In genomic region chr2:240286596-240286995, GRCh38 we compare ENCODE assay signal across 18 cellular contexts.
A peak's percentile ranks its signal among the peaks of the same experiment; 100 is the strongest.
DNase-seq lines count a peak whose midpoint lies in the region; TF ChIP-seq lines count a peak whose summit lies in the region.
"Had no signal": no experiment of that assay in that cellular context is flagged by ENCODE, and none has a peak within 500 bp of the region (broad histone marks: within the 10 kb centered on the region; RNA-seq: fewer than 3 reads in every experiment).

No MANE protein-coding gene starts in this region.

- H3K27ac ChIP-seq in left ventricle myocardium inferior (replicated peaks) (peak overlapping the region; percentile 27), neuronal stem cell (replicated peaks; ENCODE audit: low read length) (no peak overlapping the region)
- H3K27ac ChIP-seq: SK-N-MC had no signal

- no peak overlapping the region for H3K14ac ChIP-seq in neuronal stem cell (ENCODE audit: low read length)

- H3K9ac ChIP-seq in neuronal stem cell (ENCODE audit: low read depth, low read length, poor library complexity): no peak overlapping the region

- H3K27me3 Mint-ChIP-seq in HFFc6 (ENCODE audit: insufficient read depth): peaks cover 39% of the 10 kb centered on the region
- H3K27me3 Mint-ChIP-seq: B cell; CD4-positive, CD25-positive, alpha-beta regulatory T cell had no signal

- H2BK120ac ChIP-seq in neuronal stem cell (ENCODE audit: low read depth, low read length): no peak overlapping the region

- TF ChIP-seq CTCF in left ventricle myocardium inferior (IDR thresholded peaks at IDR 0.05; ENCODE audit: borderline replicate concordance) (no peak), HFFc6 (IDR thresholded peaks at IDR 0.05) (no peak)

- H2AK5ac ChIP-seq in neuronal stem cell (ENCODE audit: low read depth, low read length): no peak overlapping the region

- peak overlapping the region; percentile 78 for H2BK5ac ChIP-seq in neuronal stem cell (ENCODE audit: low read length)

- no peak overlapping the region for H3K18ac ChIP-seq in neuronal stem cell (ENCODE audit: low read length)

- no peaks in the 10 kb centered on the region for H3K9me3 ChIP-seq in left ventricle myocardium inferior (replicated peaks)
- peaks cover 0 to 5% of the 10 kb centered on the region in 2 donors for H3K9me3 ChIP-seq in neuronal stem cell (replicated peaks in 1 of 2; ENCODE audit: control insufficient read depth in 2 of 2, insufficient read depth in 1 of 2, low read depth in 1 of 2, low read length in 2 of 2)
- H3K9me3 ChIP-seq: Caco-2 had no signal

- H3K27ac Mint-ChIP-seq in HFFc6: no peak overlapping the region
- H3K27ac Mint-ChIP-seq: B cell; CD4-positive, CD25-positive, alpha-beta regulatory T cell; IgD-negative memory B cell had no signal

- no peak overlapping the region for H3K4me2 ChIP-seq in neuronal stem cell (ENCODE audit: insufficient read depth, low read length, poor library complexity, severe bottlenecking)

- H4K91ac ChIP-seq in neuronal stem cell (ENCODE audit: low read depth, low read length, poor library complexity): no peak overlapping the region

- H4K8ac ChIP-seq in neuronal stem cell (ENCODE audit: low read depth, low read length): no peak overlapping the region

- no peaks in the 10 kb centered on the region for H3K79me1 ChIP-seq in neuronal stem cell (ENCODE audit: low read depth, low read length)

- no peak overlapping the region for H3K4ac ChIP-seq in neuronal stem cell (ENCODE audit: low read length)

- no peak overlapping the region for H3K23ac ChIP-seq in neuronal stem cell (ENCODE audit: low read depth, low read length, poor library complexity)

- 0 out of 2 replicates have a peak, but pooled peaks cover 3% of the 10 kb centered on the region for H3K36me3 Mint-ChIP-seq in HFFc6 (ENCODE audit: low read depth)
- H3K36me3 Mint-ChIP-seq: CD4-positive, CD25-positive, alpha-beta regulatory T cell had no signal

- H3K27me3 ChIP-seq in H7 (ENCODE audit: control insufficient read depth, insufficient read depth, low read length) (no peaks in the 10 kb centered on the region), left ventricle myocardium inferior (ENCODE audit: low read depth) (no peaks in the 10 kb centered on the region), neuronal stem cell (ENCODE audit: control insufficient read depth in 3 of 3, insufficient read depth in 3 of 3, low read depth in 1 of 3, low read length in 3 of 3) (no peaks in the 10 kb centered on the region)

- no peak overlapping the region for H3K4me3 Mint-ChIP-seq in HFFc6
- H3K4me3 Mint-ChIP-seq: B cell; CD4-positive, CD25-positive, alpha-beta regulatory T cell; IgD-negative memory B cell had no signal

- no peaks in the 10 kb centered on the region for H3K36me3 ChIP-seq in H7 (replicated peaks; ENCODE audit: control insufficient read depth, insufficient read depth, low read length)
- H3K36me3 ChIP-seq in left ventricle myocardium inferior: no peaks in the 10 kb centered on the region
- H3K36me3 ChIP-seq in neuronal stem cell (replicated peaks in 1 of 2; ENCODE audit: control insufficient read depth in 2 of 2, insufficient read depth in 2 of 2, low read length in 2 of 2): no peaks in the 10 kb centered on the region

- peak; percentile 22 for DNase-seq in H7
- peak; percentile 48 for DNase-seq in NCI-H1694 (lab: John Stamatoyannopoulos, UW)
- no peak for DNase-seq in left ventricle myocardium inferior
- DNase-seq in neuronal stem cell (ENCODE audit: low spot score): no peak
- no peak for DNase-seq in HFFc6
- no peak for DNase-seq in mesenteric fat pad (ENCODE audit: low spot score)
- DNase-seq in posterior vena cava (ENCODE audit: low spot score): no peak
- DNase-seq: Caco-2; CD4-positive, CD25-positive, alpha-beta regulatory T cell; DMS53; Kasumi-1; MM.1S; NCI-H1105; NCI-H2029; NCI-H748 treated with DMSO at 0.1 percent for 48 hours had no signal

- H3K4me1 Mint-ChIP-seq in HFFc6 (ENCODE audit: low read depth): no peaks in the 10 kb centered on the region
- H3K4me1 Mint-ChIP-seq: B cell; CD4-positive, CD25-positive, alpha-beta regulatory T cell had no signal

- H3K4me3 ChIP-seq in H7 (ENCODE audit: insufficient read depth, low read depth, low read length): no peak overlapping the region
- no peak overlapping the region for H3K4me3 ChIP-seq in left ventricle myocardium inferior
- no peak overlapping the region for H3K4me3 ChIP-seq in neuronal stem cell (ENCODE audit: low read length in 2 of 2)
- H3K4me3 ChIP-seq: SK-N-MC had no signal

- WGBS in neuronal stem cell (ENCODE audit: extremely low coverage in 2 of 2, insufficient read length in 2 of 2, insufficient replicate concordance in 1 of 2), 2 donors: no CpG with 5 or more reads among the region's 6 CpGs

- H3K4me1 ChIP-seq in left ventricle myocardium inferior (peaks cover 16% of the 10 kb centered on the region), neuronal stem cell (ENCODE audit: control insufficient read depth in 2 of 2, insufficient read depth in 1 of 2, low read depth in 1 of 2, low read length in 2 of 2) (no peaks in the 10 kb centered on the region)
- H3K4me1 ChIP-seq: Caco-2 had no signal

- intact Hi-C loops in left ventricle myocardium inferior (cut with micrococcal nuclease): no loop called here
- intact Hi-C loops in posterior vena cava (cut with DNase I): loop anchor here in 1 of 2 donors (5.0 kb wide), 1 partner anchor 649 kb away; no protein-coding TSS in a partner anchor

- H2BK15ac ChIP-seq in neuronal stem cell (ENCODE audit: low read length): no peak overlapping the region

- H2BK12ac ChIP-seq in neuronal stem cell (ENCODE audit: low read length): no peak overlapping the region

- no peaks in the 10 kb centered on the region; the same call in none of the 2 replicates for H3K9me3 Mint-ChIP-seq in HFFc6

- no peak overlapping the region for H2AFZ ChIP-seq in neuronal stem cell (ENCODE audit: low read length)

Comparison
In these comparisons a context has a peak if more than half of its experiments do, and no peak if none do; other contexts are left out.
1. DNase-seq: peak in H7 (single experiment) and NCI-H1694 (single experiment); none in left ventricle myocardium inferior (single experiment), neuronal stem cell (single experiment), HFFc6 (single experiment), mesenteric fat pad (single experiment) and posterior vena cava (single experiment).